Comparison of ENCODE assay signal across 1 cellular context in the genomic region with DNA sequence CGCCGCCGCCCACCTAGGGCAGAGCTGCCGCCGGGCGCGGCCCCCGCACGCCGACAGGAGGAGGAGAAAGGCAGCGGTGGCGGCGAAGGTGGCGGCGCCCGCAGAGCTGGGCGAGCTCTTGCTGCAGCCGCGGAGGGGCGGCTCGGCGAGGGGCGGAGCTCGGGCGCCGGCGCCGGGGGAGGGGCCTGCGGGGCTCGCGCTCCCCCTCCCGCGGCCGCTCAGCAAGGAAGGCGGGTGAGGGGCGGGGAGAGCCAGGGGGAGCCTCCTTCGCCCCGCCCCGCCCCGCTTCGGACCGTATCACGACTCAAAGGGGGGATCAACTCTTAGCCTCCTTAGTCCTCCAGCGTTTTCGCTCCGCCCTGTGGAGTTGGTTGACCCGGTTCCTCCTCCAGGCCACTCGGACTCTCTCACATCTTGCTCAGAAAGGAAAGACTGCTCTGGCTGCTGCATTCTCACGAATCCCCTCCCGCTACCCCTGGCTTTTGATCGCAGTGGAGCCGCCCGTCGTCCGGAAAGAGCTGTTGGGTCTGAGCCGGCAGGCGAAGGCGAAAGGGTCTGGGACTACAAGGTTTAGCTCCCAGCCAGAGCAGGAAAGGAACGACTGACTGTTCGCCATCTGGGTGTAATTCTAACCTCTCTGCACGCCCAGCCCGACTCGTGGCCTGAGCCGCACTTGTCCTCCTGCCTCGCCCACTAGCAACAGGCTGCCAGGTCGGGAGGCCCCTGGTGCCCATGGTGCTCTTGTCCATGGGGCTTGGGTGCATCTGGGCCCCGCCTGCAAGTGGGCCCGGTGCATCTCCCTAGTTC.
TF ChIP-seq lines count a peak whose summit lies in the region.

A gene (minus strand): TSS at position 120 of the 807 bp plus-strand sequence. CDS start 232 bp downstream, outside the sequence.

TF ChIP-seq in K562, 482 proteins besides CTCF, POLR2A, EP300 and RAD21 (continued from another document and continues in another):
- TF ChIP-seq DIDO1 (tag; IDR thresholded peaks at IDR 0.05; ENCODE audit: low read depth) (0 out of 2 replicates have a peak, but pooled peaks have one; percentile 50), KHSRP (IDR thresholded peaks at IDR 0.05) (no peak), ETV1 (tag; conservative IDR thresholded peaks at IDR 0.05; ENCODE audit: low read depth) (peak; percentile 65), PHF20 (IDR thresholded peaks at IDR 0.05; ENCODE audit: partially characterized antibody) (peak; percentile 74), GATAD2A (IDR thresholded peaks at IDR 0.05) (no peak), ZNF778 (CRISPR knock-in tag; IDR thresholded peaks at IDR 0.05) (no peak), RCOR1 (IDR thresholded peaks at IDR 0.05; ENCODE audit: borderline replicate concordance in 1 of 2, low read depth in 2 of 2, low read length in 2 of 2) (0 out of 4 replicates have a peak, but pooled peaks of 1 of the 2 experiments have one; percentile 6), SIN3A (IDR thresholded peaks at IDR 0.05; ENCODE audit: borderline replicate concordance in 2 of 2, control insufficient read depth in 1 of 2, low read depth in 2 of 2, low read length in 2 of 2) (no peak), EGR1 (conservative IDR thresholded peaks at IDR 0.05) (no peak), CREB1 (IDR thresholded peaks at IDR 0.05) (0 out of 2 replicates have a peak, but pooled peaks have one; percentile 25), CREB1 (CRISPR knock-in tag; IDR thresholded peaks at IDR 0.05) (no peak), HLTF (IDR thresholded peaks at IDR 0.05) (0 out of 2 replicates have a peak, but pooled peaks have one; percentile 37), ZNF644 (tag; IDR thresholded peaks at IDR 0.05; ENCODE audit: low read depth) (no peak), NFE2 (IDR thresholded peaks at IDR 0.05; ENCODE audit: low read depth) (no peak), POU5F1 (IDR thresholded peaks at IDR 0.05; ENCODE audit: borderline replicate concordance, low read depth, low read length, partially characterized antibody) (no peak), TBL1XR1 (IDR thresholded peaks at IDR 0.05; ENCODE audit: low read length in 2 of 2) (no peak), SMAD3 (CRISPR knock-in tag; conservative IDR thresholded peaks at IDR 0.05) (no peak), CHD4 (IDR thresholded peaks at IDR 0.05; ENCODE audit: insufficient read depth, insufficient replicate concordance, low read depth, low read length, poor library complexity, severe bottlenecking) (no peak), RB1 (IDR thresholded peaks at IDR 0.05; ENCODE audit: low read depth) (peak; percentile 62; the same call in 1 of the 2 replicates), GTF2F1 (IDR thresholded peaks at IDR 0.05; ENCODE audit: low read depth, low read length) (0 out of 2 replicates have a peak, but pooled peaks have one; percentile 52), CREBBP (IDR thresholded peaks at IDR 0.05; ENCODE audit: low read depth, low read length) (no peak), NBN (IDR thresholded peaks at IDR 0.05; ENCODE audit: low read depth) (0 out of 2 replicates have a peak, but pooled peaks have one; percentile 30), CBX3 (IDR thresholded peaks at IDR 0.05; ENCODE audit: borderline replicate concordance in 1 of 2, low read length in 2 of 2) (no peak), ATF7 (IDR thresholded peaks at IDR 0.05) (peak; percentile 100), NUFIP1 (IDR thresholded peaks at IDR 0.05; ENCODE audit: partially characterized antibody) (peak; percentile 90), LARP7 (IDR thresholded peaks at IDR 0.05) (peak; percentile 81; the same call in 1 of the 2 replicates), ZNF77 (CRISPR knock-in tag; IDR thresholded peaks at IDR 0.05) (no peak), NONO (IDR thresholded peaks at IDR 0.05; ENCODE audit: low read depth in 2 of 2, low read length in 1 of 2) (peak in 1 of 2 experiments; percentile 99; a peak in 2 of 4 replicates), BHLHE40 (IDR thresholded peaks at IDR 0.05; ENCODE audit: low read length) (peak; percentile 92), ELF4 (CRISPR knock-in tag; IDR thresholded peaks at IDR 0.05) (0 out of 2 replicates have a peak, but pooled peaks have one; percentile 14), FOXJ3 (CRISPR knock-in tag; IDR thresholded peaks at IDR 0.05) (no peak), ZBTB8A (IDR thresholded peaks at IDR 0.05; ENCODE audit: partially characterized antibody) (no peak), SIX5 (IDR thresholded peaks at IDR 0.05; ENCODE audit: borderline replicate concordance in 1 of 2, insufficient read depth in 1 of 2, low read depth in 1 of 2, low read length in 2 of 2) (0 out of 4 replicates have a peak, but pooled peaks of 1 of the 2 experiments have one; percentile 16), ZNF146 (CRISPR knock-in tag; IDR thresholded peaks at IDR 0.05; ENCODE audit: unreplicated experiment) (no peak), TBP (optimal IDR thresholded peaks at IDR 0.05; ENCODE audit: low read depth, low read length) (peak; percentile 37), KAT7 (CRISPR knock-in tag; IDR thresholded peaks at IDR 0.05; ENCODE audit: borderline replicate concordance) (no peak), GATAD2B (IDR thresholded peaks at IDR 0.05; ENCODE audit: borderline replicate concordance) (peak; percentile 59; the same call in 1 of the 2 replicates), NFE2L1 (tag; IDR thresholded peaks at IDR 0.05; ENCODE audit: borderline replicate concordance, low read depth) (no peak), MBD2 (IDR thresholded peaks at IDR 0.05; ENCODE audit: borderline replicate concordance, low read depth) (peak; percentile 97), CBFA2T3 (IDR thresholded peaks at IDR 0.05) (0 out of 2 replicates have a peak, but pooled peaks have one; percentile 20)
- TF ChIP-seq, protein P1, sequence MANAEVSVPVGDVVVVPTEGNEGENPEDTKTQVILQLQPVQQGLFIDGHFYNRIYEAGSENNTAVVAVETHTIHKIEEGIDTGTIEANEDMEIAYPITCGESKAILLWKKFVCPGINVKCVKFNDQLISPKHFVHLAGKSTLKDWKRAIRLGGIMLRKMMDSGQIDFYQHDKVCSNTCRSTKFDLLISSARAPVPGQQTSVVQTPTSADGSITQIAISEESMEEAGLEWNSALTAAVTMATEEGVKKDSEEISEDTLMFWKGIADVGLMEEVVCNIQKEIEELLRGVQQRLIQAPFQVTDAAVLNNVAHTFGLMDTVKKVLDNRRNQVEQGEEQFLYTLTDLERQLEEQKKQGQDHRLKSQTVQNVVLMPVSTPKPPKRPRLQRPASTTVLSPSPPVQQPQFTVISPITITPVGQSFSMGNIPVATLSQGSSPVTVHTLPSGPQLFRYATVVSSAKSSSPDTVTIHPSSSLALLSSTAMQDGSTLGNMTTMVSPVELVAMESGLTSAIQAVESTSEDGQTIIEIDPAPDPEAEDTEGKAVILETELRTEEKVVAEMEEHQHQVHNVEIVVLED (CRISPR knock-in tag; IDR thresholded peaks at IDR 0.05) = peak; percentile 43; the same call in 1 of the 2 replicates
- TF ChIP-seq, protein P2, sequence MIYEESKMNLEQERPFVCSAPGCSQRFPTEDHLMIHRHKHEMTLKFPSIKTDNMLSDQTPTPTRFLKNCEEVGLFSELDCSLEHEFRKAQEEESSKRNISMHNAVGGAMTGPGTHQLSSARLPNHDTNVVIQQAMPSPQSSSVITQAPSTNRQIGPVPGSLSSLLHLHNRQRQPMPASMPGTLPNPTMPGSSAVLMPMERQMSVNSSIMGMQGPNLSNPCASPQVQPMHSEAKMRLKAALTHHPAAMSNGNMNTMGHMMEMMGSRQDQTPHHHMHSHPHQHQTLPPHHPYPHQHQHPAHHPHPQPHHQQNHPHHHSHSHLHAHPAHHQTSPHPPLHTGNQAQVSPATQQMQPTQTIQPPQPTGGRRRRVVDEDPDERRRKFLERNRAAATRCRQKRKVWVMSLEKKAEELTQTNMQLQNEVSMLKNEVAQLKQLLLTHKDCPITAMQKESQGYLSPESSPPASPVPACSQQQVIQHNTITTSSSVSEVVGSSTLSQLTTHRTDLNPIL (CRISPR knock-in tag; IDR thresholded peaks at IDR 0.05) = no peak
- TF ChIP-seq, protein P3, sequence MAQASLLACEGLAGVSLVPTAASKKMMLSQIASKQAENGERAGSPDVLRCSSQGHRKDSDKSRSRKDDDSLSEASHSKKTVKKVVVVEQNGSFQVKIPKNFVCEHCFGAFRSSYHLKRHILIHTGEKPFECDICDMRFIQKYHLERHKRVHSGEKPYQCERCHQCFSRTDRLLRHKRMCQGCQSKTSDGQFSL (CRISPR knock-in tag; IDR thresholded peaks at IDR 0.05) = peak; percentile 88
- TF ChIP-seq, protein P3 (tag; IDR thresholded peaks at IDR 0.05) = peak in 1 of 2 experiments; percentile 82; a peak in 1 of 4 replicates
- TF ChIP-seq, protein P4, sequence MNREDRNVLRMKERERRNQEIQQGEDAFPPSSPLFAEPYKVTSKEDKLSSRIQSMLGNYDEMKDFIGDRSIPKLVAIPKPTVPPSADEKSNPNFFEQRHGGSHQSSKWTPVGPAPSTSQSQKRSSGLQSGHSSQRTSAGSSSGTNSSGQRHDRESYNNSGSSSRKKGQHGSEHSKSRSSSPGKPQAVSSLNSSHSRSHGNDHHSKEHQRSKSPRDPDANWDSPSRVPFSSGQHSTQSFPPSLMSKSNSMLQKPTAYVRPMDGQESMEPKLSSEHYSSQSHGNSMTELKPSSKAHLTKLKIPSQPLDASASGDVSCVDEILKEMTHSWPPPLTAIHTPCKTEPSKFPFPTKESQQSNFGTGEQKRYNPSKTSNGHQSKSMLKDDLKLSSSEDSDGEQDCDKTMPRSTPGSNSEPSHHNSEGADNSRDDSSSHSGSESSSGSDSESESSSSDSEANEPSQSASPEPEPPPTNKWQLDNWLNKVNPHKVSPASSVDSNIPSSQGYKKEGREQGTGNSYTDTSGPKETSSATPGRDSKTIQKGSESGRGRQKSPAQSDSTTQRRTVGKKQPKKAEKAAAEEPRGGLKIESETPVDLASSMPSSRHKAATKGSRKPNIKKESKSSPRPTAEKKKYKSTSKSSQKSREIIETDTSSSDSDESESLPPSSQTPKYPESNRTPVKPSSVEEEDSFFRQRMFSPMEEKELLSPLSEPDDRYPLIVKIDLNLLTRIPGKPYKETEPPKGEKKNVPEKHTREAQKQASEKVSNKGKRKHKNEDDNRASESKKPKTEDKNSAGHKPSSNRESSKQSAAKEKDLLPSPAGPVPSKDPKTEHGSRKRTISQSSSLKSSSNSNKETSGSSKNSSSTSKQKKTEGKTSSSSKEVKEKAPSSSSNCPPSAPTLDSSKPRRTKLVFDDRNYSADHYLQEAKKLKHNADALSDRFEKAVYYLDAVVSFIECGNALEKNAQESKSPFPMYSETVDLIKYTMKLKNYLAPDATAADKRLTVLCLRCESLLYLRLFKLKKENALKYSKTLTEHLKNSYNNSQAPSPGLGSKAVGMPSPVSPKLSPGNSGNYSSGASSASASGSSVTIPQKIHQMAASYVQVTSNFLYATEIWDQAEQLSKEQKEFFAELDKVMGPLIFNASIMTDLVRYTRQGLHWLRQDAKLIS (CRISPR knock-in tag; IDR thresholded peaks at IDR 0.05) = no peak
- TF ChIP-seq, protein P5, sequence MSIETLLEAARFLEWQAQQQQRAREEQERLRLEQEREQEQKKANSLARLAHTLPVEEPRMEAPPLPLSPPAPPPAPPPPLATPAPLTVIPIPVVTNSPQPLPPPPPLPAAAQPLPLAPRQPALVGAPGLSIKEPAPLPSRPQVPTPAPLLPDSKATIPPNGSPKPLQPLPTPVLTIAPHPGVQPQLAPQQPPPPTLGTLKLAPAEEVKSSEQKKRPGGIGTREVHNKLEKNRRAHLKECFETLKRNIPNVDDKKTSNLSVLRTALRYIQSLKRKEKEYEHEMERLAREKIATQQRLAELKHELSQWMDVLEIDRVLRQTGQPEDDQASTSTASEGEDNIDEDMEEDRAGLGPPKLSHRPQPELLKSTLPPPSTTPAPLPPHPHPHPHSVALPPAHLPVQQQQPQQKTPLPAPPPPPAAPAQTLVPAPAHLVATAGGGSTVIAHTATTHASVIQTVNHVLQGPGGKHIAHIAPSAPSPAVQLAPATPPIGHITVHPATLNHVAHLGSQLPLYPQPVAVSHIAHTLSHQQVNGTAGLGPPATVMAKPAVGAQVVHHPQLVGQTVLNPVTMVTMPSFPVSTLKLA (conservative IDR thresholded peaks at IDR 0.05) = peak in 1 of 2 experiments; percentile 56; a peak in 1 of 4 replicates
- TF ChIP-seq, protein P6, sequence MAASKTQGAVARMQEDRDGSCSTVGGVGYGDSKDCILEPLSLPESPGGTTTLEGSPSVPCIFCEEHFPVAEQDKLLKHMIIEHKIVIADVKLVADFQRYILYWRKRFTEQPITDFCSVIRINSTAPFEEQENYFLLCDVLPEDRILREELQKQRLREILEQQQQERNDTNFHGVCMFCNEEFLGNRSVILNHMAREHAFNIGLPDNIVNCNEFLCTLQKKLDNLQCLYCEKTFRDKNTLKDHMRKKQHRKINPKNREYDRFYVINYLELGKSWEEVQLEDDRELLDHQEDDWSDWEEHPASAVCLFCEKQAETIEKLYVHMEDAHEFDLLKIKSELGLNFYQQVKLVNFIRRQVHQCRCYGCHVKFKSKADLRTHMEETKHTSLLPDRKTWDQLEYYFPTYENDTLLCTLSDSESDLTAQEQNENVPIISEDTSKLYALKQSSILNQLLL (CRISPR knock-in tag; IDR thresholded peaks at IDR 0.05; ENCODE audit: borderline replicate concordance) = no peak
- TF ChIP-seq, protein P7, sequence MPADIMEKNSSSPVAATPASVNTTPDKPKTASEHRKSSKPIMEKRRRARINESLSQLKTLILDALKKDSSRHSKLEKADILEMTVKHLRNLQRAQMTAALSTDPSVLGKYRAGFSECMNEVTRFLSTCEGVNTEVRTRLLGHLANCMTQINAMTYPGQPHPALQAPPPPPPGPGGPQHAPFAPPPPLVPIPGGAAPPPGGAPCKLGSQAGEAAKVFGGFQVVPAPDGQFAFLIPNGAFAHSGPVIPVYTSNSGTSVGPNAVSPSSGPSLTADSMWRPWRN (IDR thresholded peaks at IDR 0.05; ENCODE audit: low read depth) = no peak
- TF ChIP-seq, protein P8, sequence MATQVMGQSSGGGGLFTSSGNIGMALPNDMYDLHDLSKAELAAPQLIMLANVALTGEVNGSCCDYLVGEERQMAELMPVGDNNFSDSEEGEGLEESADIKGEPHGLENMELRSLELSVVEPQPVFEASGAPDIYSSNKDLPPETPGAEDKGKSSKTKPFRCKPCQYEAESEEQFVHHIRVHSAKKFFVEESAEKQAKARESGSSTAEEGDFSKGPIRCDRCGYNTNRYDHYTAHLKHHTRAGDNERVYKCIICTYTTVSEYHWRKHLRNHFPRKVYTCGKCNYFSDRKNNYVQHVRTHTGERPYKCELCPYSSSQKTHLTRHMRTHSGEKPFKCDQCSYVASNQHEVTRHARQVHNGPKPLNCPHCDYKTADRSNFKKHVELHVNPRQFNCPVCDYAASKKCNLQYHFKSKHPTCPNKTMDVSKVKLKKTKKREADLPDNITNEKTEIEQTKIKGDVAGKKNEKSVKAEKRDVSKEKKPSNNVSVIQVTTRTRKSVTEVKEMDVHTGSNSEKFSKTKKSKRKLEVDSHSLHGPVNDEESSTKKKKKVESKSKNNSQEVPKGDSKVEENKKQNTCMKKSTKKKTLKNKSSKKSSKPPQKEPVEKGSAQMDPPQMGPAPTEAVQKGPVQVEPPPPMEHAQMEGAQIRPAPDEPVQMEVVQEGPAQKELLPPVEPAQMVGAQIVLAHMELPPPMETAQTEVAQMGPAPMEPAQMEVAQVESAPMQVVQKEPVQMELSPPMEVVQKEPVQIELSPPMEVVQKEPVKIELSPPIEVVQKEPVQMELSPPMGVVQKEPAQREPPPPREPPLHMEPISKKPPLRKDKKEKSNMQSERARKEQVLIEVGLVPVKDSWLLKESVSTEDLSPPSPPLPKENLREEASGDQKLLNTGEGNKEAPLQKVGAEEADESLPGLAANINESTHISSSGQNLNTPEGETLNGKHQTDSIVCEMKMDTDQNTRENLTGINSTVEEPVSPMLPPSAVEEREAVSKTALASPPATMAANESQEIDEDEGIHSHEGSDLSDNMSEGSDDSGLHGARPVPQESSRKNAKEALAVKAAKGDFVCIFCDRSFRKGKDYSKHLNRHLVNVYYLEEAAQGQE (CRISPR knock-in tag; IDR thresholded peaks at IDR 0.05; ENCODE audit: low read depth) = no peak
